10 cellular contexts compared by ENCODE assay signal in genomic region chr1:109275706-109276345, GRCh38. TPM values are rescaled to one million over a fixed set of nuclear protein-coding genes. Genes with fewer than 3 reads are reported as not detected.
DNase-seq lines count a peak whose midpoint lies in the region; ATAC-seq, FAIRE-seq and TF ChIP-seq lines count a peak whose summit lies in the region.
"Had no signal": no experiment of that assay in that cellular context is flagged by ENCODE, and none has a peak within 500 bp of the region (broad histone marks: within the 10 kb centered on the region; RNA-seq: fewer than 3 reads in every experiment).

No MANE protein-coding gene starts in this region.

- H3K4me1 ChIP-seq in HUES6 (ENCODE audit: control insufficient read depth, insufficient read depth, low read length) (peaks cover 28% of the 10 kb centered on the region), kidney (ENCODE audit: control insufficient read depth in 1 of 2, insufficient read depth in 1 of 2, low read depth in 1 of 2, low read length in 2 of 2) (peaks cover 9 to 24% of the 10 kb centered on the region in 2 donors), suprapubic skin (peaks cover 56% of the 10 kb centered on the region), HAP-1 (peaks cover 2% of the 10 kb centered on the region; the same call in 1 of the 2 replicates)

- no peak for TF ChIP-seq EP300 in suprapubic skin (IDR thresholded peaks at IDR 0.05)

- H3K27me3 Mint-ChIP-seq in brain = no peaks in the 10 kb centered on the region

- no peaks in the 10 kb centered on the region for H3K27me3 ChIP-seq in HUES6 (ENCODE audit: control insufficient read depth, insufficient read depth, low read length)
- no peaks in the 10 kb centered on the region for H3K27me3 ChIP-seq in suprapubic skin
- H3K27me3 ChIP-seq in HAP-1 (ENCODE audit: low read depth) = no peaks in the 10 kb centered on the region

- peak overlapping the region in 1 of 5 experiments; percentile 52 for H3K4me3 Mint-ChIP-seq in brain

- peaks cover 10% of the 10 kb centered on the region for H3K36me3 Mint-ChIP-seq in brain

- TF ChIP-seq CTCF in brain (conservative IDR thresholded peaks at IDR 0.05) (no peak), kidney (IDR thresholded peaks at IDR 0.05; ENCODE audit: borderline replicate concordance, extremely low read depth, insufficient read depth) (no peak), suprapubic skin (IDR thresholded peaks at IDR 0.05) (no peak)

- H3K9me3 ChIP-seq in HUES6 (ENCODE audit: control insufficient read depth, insufficient read depth, low read depth, low read length) (no peaks in the 10 kb centered on the region), kidney (ENCODE audit: control insufficient read depth in 1 of 2, low read length in 2 of 2) (no peaks in the 10 kb centered on the region), suprapubic skin (no peaks in the 10 kb centered on the region), HAP-1 (no peaks in the 10 kb centered on the region)

- H3K4me1 Mint-ChIP-seq in brain = peaks cover 35% of the 10 kb centered on the region

- peak overlapping the region; percentile 37; the same call in 1 of the 2 replicates for H3K4me3 ChIP-seq in HUES6 (ENCODE audit: low read depth, low read length)
- H3K4me3 ChIP-seq in kidney (ENCODE audit: low read length in 2 of 2) = no peak overlapping the region
- no peak overlapping the region for H3K4me3 ChIP-seq in suprapubic skin
- H3K4me3 ChIP-seq in HAP-1 = no peak overlapping the region

- TF ChIP-seq POLR2A in suprapubic skin (IDR thresholded peaks at IDR 0.05) = no peak

- H3K27ac Mint-ChIP-seq in brain = peak overlapping the region; percentile 73 to 95 (median 84)

- H3K9ac ChIP-seq in HUES6 (ENCODE audit: low read length) (peak overlapping the region; percentile 34), kidney (ENCODE audit: low read length in 2 of 2) (no peak overlapping the region)

- H3K27ac ChIP-seq in HUES6 (ENCODE audit: low read depth, low read length) = peak overlapping the region; percentile 54; the same call in 1 of the 2 replicates
- H3K27ac ChIP-seq in kidney (ENCODE audit: low read depth in 2 of 2, low read length in 2 of 2) = no peak overlapping the region
- peak overlapping the region; percentile 46 for H3K27ac ChIP-seq in suprapubic skin

- DNase-seq in kidney = peak; percentile 47
- DNase-seq in suprapubic skin (ENCODE audit: low spot score in 2 of 2) = peak in 1 of 2 donors; percentile 73
- no peak for DNase-seq in HAP-1 (ENCODE audit: low spot score in 2 of 2)
- no peak for DNase-seq in stimulated activated CD4-positive, alpha-beta T cell treated with anti-CD3 and anti-CD28 coated beads, Interleukin-2, amount 100 ng/mL, for 24 hours
- DNase-seq: NCI-H1105 treated with DMSO at 0.1 percent for 48 hours had no signal

- H3K9me3 Mint-ChIP-seq in brain = no peaks in the 10 kb centered on the region

- intact Hi-C loops in kidney (cut with DNase I) = loop anchor here (10.0 kb wide), 1 partner anchor 129 kb away; no protein-coding TSS in a partner anchor

- ATAC-seq in GM18909 (IDR thresholded peaks at IDR 0.05; ENCODE audit: poor library complexity, unreplicated experiment) (no peak), GM18517 (IDR thresholded peaks at IDR 0.05; ENCODE audit: unreplicated experiment) (no peak)

- 61% methylated on average over 9 of the region's 9 CpGs for WGBS in suprapubic skin

- no peak for FAIRE-seq in kidney (lab: Jason Lieb, UNC)
- FAIRE-seq: GM18507 had no signal

- in situ Hi-C loops in HAP-1 (cut with MboI; ENCODE audit: low sequenced_read_pairs) = no loop called here

- H3K36me3 ChIP-seq in HUES6 (ENCODE audit: control insufficient read depth, insufficient read depth, low read length) (peaks cover 35% of the 10 kb centered on the region), kidney (ENCODE audit: control insufficient read depth in 1 of 2, insufficient read depth in 2 of 2, low read length in 2 of 2) (no peaks in the 10 kb centered on the region), suprapubic skin (peaks cover 20% of the 10 kb centered on the region), HAP-1 (replicated peaks) (peaks cover 41% of the 10 kb centered on the region)

RNA-seq across cellular contexts. Expression of gene PSRC1, which starts 7.1 kb away (rescaled TPM):
- polyA plus RNA-seq in brain (ENCODE audit: insufficient read depth, low read depth, low replicate concordance) (77.5 TPM), kidney (ENCODE audit: insufficient read depth, low read depth, low replicate concordance) (3.5 TPM)
- total RNA-seq in kidney (4.2 TPM), suprapubic skin (1 to 10 TPM; 1.9 to 6.8 (median 3.7) TPM)

RNA-seq across cellular contexts. Expression of gene CELSR2, which starts 26.5 kb away (rescaled TPM):
- polyA plus RNA-seq in brain (ENCODE audit: insufficient read depth, low read depth, low replicate concordance) (109 TPM), kidney (ENCODE audit: insufficient read depth, low read depth, low replicate concordance) (10.6 TPM)
- total RNA-seq in kidney (65.6 TPM), suprapubic skin (100 to 1,000 TPM; 106 to 145 (median 129) TPM)

RNA-seq across cellular contexts. Expression of gene MYBPHL, which starts 31.0 kb away (rescaled TPM):
- polyA plus RNA-seq in brain (ENCODE audit: insufficient read depth, low read depth, low replicate concordance) = 0.75 TPM
- total RNA-seq in kidney = 0.19 TPM
- not detected for polyA plus RNA-seq in kidney (ENCODE audit: insufficient read depth, low read depth, low replicate concordance)
- total RNA-seq in suprapubic skin = not detected

Comparison
In these comparisons a context has a peak if more than half of its experiments do, and no peak if none do; other contexts are left out.
1. H3K27ac ChIP-seq: peak in HUES6 (single experiment) and suprapubic skin (single experiment); none in kidney (0 of 2).